Comparison of ENCODE assay signal across 11 cellular contexts in the genomic region with DNA sequence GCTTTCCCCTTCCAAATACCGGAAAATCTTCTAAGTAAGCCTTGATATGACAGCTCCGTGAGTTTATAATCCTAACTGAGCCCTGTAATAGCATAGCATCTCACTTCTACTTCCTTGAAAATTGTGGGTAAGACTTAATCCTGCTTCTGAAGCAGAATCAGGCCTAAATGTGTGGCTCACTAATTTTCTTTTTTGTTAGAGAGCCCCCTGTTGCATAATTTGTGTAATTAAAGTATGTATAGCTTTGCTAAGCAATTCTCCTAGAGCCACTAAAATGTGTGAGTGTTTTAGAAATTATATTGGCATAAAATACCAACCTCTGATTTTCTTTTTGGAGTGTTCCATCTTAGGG.
DNase-seq lines count a peak whose midpoint lies in the region; ATAC-seq and TF ChIP-seq lines count a peak whose summit lies in the region.
"Had no signal": no experiment of that assay in that cellular context is flagged by ENCODE, and none has a peak within 500 bp of the region (broad histone marks: within the 10 kb centered on the region; RNA-seq: fewer than 3 reads in every experiment).

No MANE protein-coding gene starts in this region.

- no peak overlapping the region for H3K27ac ChIP-seq in PC-3 (ENCODE audit: low read length)
- H3K27ac ChIP-seq: HL-60 had no signal

- H3F3A ChIP-seq in PC-3 (ENCODE audit: low read length, unreplicated experiment) = no peaks in the 10 kb centered on the region

- no peak overlapping the region for H3K9ac ChIP-seq in PC-3 (ENCODE audit: low read length)

- no peaks in the 10 kb centered on the region for H3K9me3 ChIP-seq in PC-3 (ENCODE audit: low read length)

- BruUV-seq in PC-3 (replicated peaks; lab: Mats Ljungman, UMichigan) = no TSS peak

- POLR2A ChIA-PET in PC-3 (lab: Charles Lee; ENCODE audit: unreplicated experiment) = no interaction called here

- H3K4me1 Mint-ChIP-seq in activated naive CD8-positive, alpha-beta T cell treated with anti-CD3 and anti-CD28 coated beads, Interleukin-2, amount 50 U/mL, for 24 hours = no peaks in the 10 kb centered on the region
- H3K4me1 Mint-ChIP-seq: naive thymus-derived CD4-positive, alpha-beta T cell had no signal

- H3K4me3 Mint-ChIP-seq in activated naive CD8-positive, alpha-beta T cell treated with anti-CD3 and anti-CD28 coated beads, Interleukin-2, amount 50 U/mL, for 24 hours = no peak overlapping the region
- H3K4me3 Mint-ChIP-seq: naive thymus-derived CD4-positive, alpha-beta T cell had no signal

- peak; percentile 47 for TF ChIP-seq CTCF in PC-3 (conservative IDR thresholded peaks at IDR 0.05; ENCODE audit: low read depth, low read length)

- H3K27ac Mint-ChIP-seq in activated naive CD8-positive, alpha-beta T cell treated with anti-CD3 and anti-CD28 coated beads, Interleukin-2, amount 50 U/mL, for 24 hours = no peak overlapping the region
- H3K27ac Mint-ChIP-seq: activated T-helper 2 cell treated with anti-CD3 and anti-CD28 coated beads, Interferon-gamma antibody, Interleukin-2, Interleukin-4, amounts not matched to agents 10 μg/mL and 5 μg/mL and 100 μg/mL, durations not matched to agents 14 hours and 24 hours and 36 hours; naive thymus-derived CD4-positive, alpha-beta T cell had no signal

- no peaks in the 10 kb centered on the region for H3K79me2 ChIP-seq in PC-3 (ENCODE audit: low read length)

- in situ Hi-C loops in KBM-7 (cut with MboI; ENCODE audit: low pct_unique_long_range_greater_than_20kb, low sequenced_read_pairs) = no loop called here

- no peak overlapping the region for H3K4me2 ChIP-seq in PC-3 (ENCODE audit: low read length)

- peaks cover 3% of the 10 kb centered on the region for H3K27me3 Mint-ChIP-seq in activated naive CD8-positive, alpha-beta T cell treated with anti-CD3 and anti-CD28 coated beads, Interleukin-2, amount 50 U/mL, for 24 hours

- H3K4me1 ChIP-seq in PC-3 (ENCODE audit: insufficient read depth, low read length) = no peaks in the 10 kb centered on the region

- H3K4me3 ChIP-seq in PC-3 (ENCODE audit: low read length) = no peak overlapping the region

- no peaks in the 10 kb centered on the region for H3K9me2 ChIP-seq in PC-3 (replicated peaks; ENCODE audit: low read length)

- H3K36me3 ChIP-seq in PC-3 (ENCODE audit: low read depth, low read length) = no peaks in the 10 kb centered on the region

- peak; percentile 27; the same call in 1 of the 2 replicates for ATAC-seq in PC-3
- ATAC-seq in activated naive CD8-positive, alpha-beta T cell treated with anti-CD3 and anti-CD28 coated beads, Interleukin-2, amount 50 U/mL, for 24 hours = no peak
- ATAC-seq in HG03378 (IDR thresholded peaks at IDR 0.05; ENCODE audit: unreplicated experiment) = no peak
- ATAC-seq: naive thymus-derived CD4-positive, alpha-beta T cell had no signal

- H3K36me3 Mint-ChIP-seq in activated naive CD8-positive, alpha-beta T cell treated with anti-CD3 and anti-CD28 coated beads, Interleukin-2, amount 50 U/mL, for 24 hours (ENCODE audit: low read depth) = no peaks in the 10 kb centered on the region
- H3K36me3 Mint-ChIP-seq: naive thymus-derived CD4-positive, alpha-beta T cell had no signal

- intact Hi-C loops in PC-3 (cut with micrococcal nuclease) = no loop called here

- no peak overlapping the region for H2AFZ ChIP-seq in PC-3 (ENCODE audit: low read length)

- CTCF ChIA-PET in PC-3 (lab: Charles Lee) = interaction anchor here (0.6 kb wide), 1 partner anchor 236 kb away, joined by 4 read pairs; no protein-coding TSS in a partner anchor

- peaks cover 14% of the 10 kb centered on the region; the same call in 1 of the 2 replicates for H3K27me3 ChIP-seq in PC-3 (ENCODE audit: low read length)

- H3K9me3 Mint-ChIP-seq in activated naive CD8-positive, alpha-beta T cell treated with anti-CD3 and anti-CD28 coated beads, Interleukin-2, amount 50 U/mL, for 24 hours = no peaks in the 10 kb centered on the region
- H3K9me3 Mint-ChIP-seq: activated T-helper 2 cell treated with anti-CD3 and anti-CD28 coated beads, Interferon-gamma antibody, Interleukin-2, Interleukin-4, amounts not matched to agents 10 μg/mL and 5 μg/mL and 100 μg/mL, durations not matched to agents 14 hours and 24 hours and 36 hours had no signal

- DNase-seq in COR-L47 (lab: John Stamatoyannopoulos, UW) = peak; percentile 75
- peak; percentile 26 for DNase-seq in KBM-7
- DNase-seq in PC-3 = no peak
- DNase-seq in glomerular visceral epithelial cell (ENCODE audit: extremely low spot score) = peak; percentile 22
- no peak for DNase-seq in activated naive CD8-positive, alpha-beta T cell treated with anti-CD3 and anti-CD28 coated beads, Interleukin-2, amount 50 U/mL, for 24 hours
- no peak for DNase-seq in globus pallidus (ENCODE audit: low spot score)
- DNase-seq in iPS-NIHi7 (ENCODE audit: extremely low spot score) = no peak
- DNase-seq: naive thymus-derived CD4-positive, alpha-beta T cell had no signal

- H4K20me1 ChIP-seq in PC-3 (ENCODE audit: low read length) = no peaks in the 10 kb centered on the region

Comparison
In these comparisons a context has a peak if more than half of its experiments do, and no peak if none do; other contexts are left out.
1. DNase-seq: peak in COR-L47 (single experiment), KBM-7 (single experiment) and glomerular visceral epithelial cell (single experiment); none in PC-3 (single experiment), activated naive CD8-positive, alpha-beta T cell treated with anti-CD3 and anti-CD28 coated beads, Interleukin-2, amount 50 U/mL, for 24 hours (single experiment), globus pallidus (single experiment) and iPS-NIHi7 (single experiment).